24 cellular contexts compared by ENCODE assay signal in genomic region chr1:30263888-30264671, GRCh38.
"Had no signal": no experiment of that assay in that cellular context is flagged by ENCODE, and none has a peak within 500 bp of the region (broad histone marks: within the 10 kb centered on the region; RNA-seq: fewer than 3 reads in every experiment).

No MANE protein-coding gene starts in this region.

- H3K9me3 ChIP-seq: adrenal gland, body of pancreas, pancreas, prostate gland, thoracic aorta, uterus had no signal

- H3K4me1 ChIP-seq: adrenal gland, body of pancreas, pancreas, prostate gland, uterus had no signal

- H3K27me3 ChIP-seq: adrenal gland, body of pancreas, pancreas, uterus had no signal

- H3K4me3 Mint-ChIP-seq: activated B cell treated with CpG ODN at 0.5 μM for 24 hours; activated CD8-positive, alpha-beta T cell treated with anti-CD3 and anti-CD28 coated beads for 36 hours; activated naive CD8-positive, alpha-beta T cell treated with anti-CD3 and anti-CD28 coated beads for 36 hours; endodermal cell; naive thymus-derived CD4-positive, alpha-beta T cell; T-helper 2 cell treated with Interferon-gamma antibody and Interleukin-4, amounts not matched to agents 5 μg/mL and 100 μg/mL, for 36 hours; type B pancreatic cell had no signal

- H3K9me3 Mint-ChIP-seq: activated B cell treated with CpG ODN at 0.5 μM for 24 hours; T-helper 2 cell treated with Interferon-gamma antibody and Interleukin-4, amounts not matched to agents 5 μg/mL and 100 μg/mL, for 36 hours had no signal

- FAIRE-seq: pancreas had no signal

- ATAC-seq: activated CD8-positive, alpha-beta T cell treated with anti-CD3 and anti-CD28 coated beads for 36 hours; body of pancreas; esophagus mucosa; naive thymus-derived CD4-positive, alpha-beta T cell; pancreas had no signal

- DNase-seq: activated B cell treated with CpG ODN at 0.5 μM for 24 hours; activated CD4-positive, alpha-beta T cell treated with anti-CD3 and anti-CD28 coated beads, Interleukin-2, amount 50 U/mL, for 1 hour; activated CD8-positive, alpha-beta T cell treated with anti-CD3 and anti-CD28 coated beads for 36 hours; activated effector memory CD4-positive, alpha-beta T cell treated with Interleukin-2 at 50 U/mL for 16 hours; activated naive CD4-positive, alpha-beta T cell treated with Interleukin-2 at 50 U/mL for 16 hours; activated naive CD8-positive, alpha-beta T cell treated with anti-CD3 and anti-CD28 coated beads for 36 hours; adrenal gland; aorta; body of pancreas; cortex of kidney; endodermal cell; foreskin fibroblast; midbrain; naive thymus-derived CD4-positive, alpha-beta T cell; nucleus accumbens; stimulated activated naive CD4-positive, alpha-beta T cell treated with Interleukin-2 at 50 U/mL for 16 hours; T-helper 1 cell; uterus had no signal

- H3K4me1 Mint-ChIP-seq: activated B cell treated with CpG ODN at 0.5 μM for 24 hours; activated naive CD8-positive, alpha-beta T cell treated with anti-CD3 and anti-CD28 coated beads for 36 hours; naive thymus-derived CD4-positive, alpha-beta T cell had no signal

- H3K27ac Mint-ChIP-seq: activated B cell treated with CpG ODN at 0.5 μM for 24 hours; activated CD8-positive, alpha-beta T cell treated with anti-CD3 and anti-CD28 coated beads for 36 hours; activated naive CD8-positive, alpha-beta T cell treated with anti-CD3 and anti-CD28 coated beads for 36 hours; endodermal cell; naive thymus-derived CD4-positive, alpha-beta T cell; T-helper 2 cell treated with Interferon-gamma antibody and Interleukin-4, amounts not matched to agents 5 μg/mL and 100 μg/mL, for 36 hours; type B pancreatic cell had no signal

- H3K36me3 Mint-ChIP-seq: activated naive CD8-positive, alpha-beta T cell treated with anti-CD3 and anti-CD28 coated beads for 36 hours; naive thymus-derived CD4-positive, alpha-beta T cell; type B pancreatic cell had no signal

- H3K27ac ChIP-seq: adrenal gland, body of pancreas, pancreas, prostate gland, thoracic aorta, uterus had no signal

- H3K36me3 ChIP-seq: adrenal gland, pancreas, prostate gland, thoracic aorta, uterus had no signal

- H3K4me3 ChIP-seq: adrenal gland, body of pancreas, pancreas, prostate gland, thoracic aorta, uterus had no signal
